ENCODE assay signal across 16 cellular contexts in the genomic region with DNA sequence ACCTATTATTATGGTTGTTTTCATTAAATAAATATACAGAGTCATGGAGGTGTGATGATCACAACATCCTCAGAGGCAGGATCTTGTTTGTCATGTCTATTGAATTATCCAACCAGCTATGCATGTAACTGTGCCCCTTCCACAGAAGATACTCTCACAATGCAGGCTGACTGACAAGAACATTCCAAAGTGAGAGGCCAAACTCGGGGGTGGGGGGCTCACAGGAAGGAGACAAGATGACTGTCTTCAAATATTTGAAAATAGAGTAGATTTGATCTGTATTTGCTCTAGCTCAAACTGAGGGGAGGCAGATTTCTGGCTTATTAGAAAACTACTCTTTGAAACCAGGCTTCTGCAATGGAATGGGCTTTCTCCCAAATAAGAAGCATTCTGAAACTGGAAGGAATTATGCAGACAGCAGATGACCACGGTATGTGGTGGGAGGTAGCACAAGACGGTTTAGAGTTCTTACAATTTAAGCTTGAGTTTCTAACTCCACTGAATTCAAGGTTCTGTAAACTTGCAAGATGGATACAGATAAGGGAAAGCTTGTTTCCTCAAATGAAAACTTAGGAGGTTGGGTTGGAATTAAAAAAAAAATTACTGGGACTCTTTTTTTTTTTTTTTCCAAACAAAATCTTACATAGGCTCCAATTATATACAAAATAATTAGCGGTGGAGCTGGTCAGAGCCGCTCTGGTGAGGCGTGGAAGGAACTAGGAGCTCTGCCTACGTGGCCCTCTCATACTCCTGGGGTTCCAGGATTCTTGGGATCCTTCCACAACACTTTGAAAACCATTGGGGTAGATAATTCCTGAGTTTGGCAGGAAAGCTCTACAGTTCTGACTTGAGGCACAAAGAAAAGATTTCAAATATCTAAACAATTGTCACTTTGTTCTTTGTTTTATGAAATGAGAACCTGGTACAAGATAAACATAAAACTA.
DNase-seq lines count a peak whose midpoint lies in the region; TF ChIP-seq lines count a peak whose summit lies in the region.
"Had no signal": no experiment of that assay in that cellular context is flagged by ENCODE, and none has a peak within 500 bp of the region (broad histone marks: within the 10 kb centered on the region; RNA-seq: fewer than 3 reads in every experiment).

No MANE protein-coding gene starts in this region.

- WGBS in esophagus squamous epithelium, 2 donors: 68% methylated on average over 7 of the region's 7 CpGs

- peak overlapping the region in 2 of 4 donors; percentile 39 to 64 for H3K27ac ChIP-seq in esophagus squamous epithelium
- H3K27ac ChIP-seq: KMS-11, lower lobe of right lung, SJCRH30 had no signal

- H3K9me3 ChIP-seq in esophagus squamous epithelium: peaks cover 0 to 4% (median 0%) of the 10 kb centered on the region in 3 donors
- H3K9me3 ChIP-seq: lower lobe of right lung, SJCRH30 had no signal

- intact Hi-C loops in esophagus squamous epithelium (cut with DNase I): no loop called here

- peaks cover 6 to 45% (median 18%) of the 10 kb centered on the region in 3 donors for H3K4me1 ChIP-seq in esophagus squamous epithelium
- H3K4me1 ChIP-seq: SJCRH30 had no signal

- DNase-seq in AG08395 (ENCODE audit: low spot score) (peak; percentile 49), NCI-H226 (peak; percentile 44), dedifferentiated amniotic fluid mesenchymal stem cell (ENCODE audit: extremely low spot score) (peak; percentile 59), myocyte (ENCODE audit: low read depth) (peak; percentile 19), KBM-7 (no peak), GOT3 (lab: John Stamatoyannopoulos, UW) (no peak), esophagus squamous epithelium (lab: John Stamatoyannopoulos, UW) (no peak)
- DNase-seq in activated CD4-positive, alpha-beta T cell treated with anti-CD3 and anti-CD28 coated beads for 1 hour: no peak
- DNase-seq: activated CD4-positive, alpha-beta T cell treated with anti-CD3 and anti-CD28 coated beads, Interleukin-2, amount 10 ng/mL, durations not matched to agents 24 days and 14 days; activated naive CD4-positive, alpha-beta T cell treated with anti-CD3 and anti-CD28 coated beads, Interleukin-2, amount 10 ng/mL, durations not matched to agents 7 days and 5 days; effector memory CD4-positive, alpha-beta T cell; lower lobe of right lung; natural killer cell; NCI-H2227 treated with DMSO at 0.1 percent for 48 hours; SJCRH30 had no signal

- TF ChIP-seq POLR2A in esophagus squamous epithelium (IDR thresholded peaks at IDR 0.05): no peak

- no peak for TF ChIP-seq CTCF in esophagus squamous epithelium (IDR thresholded peaks at IDR 0.05)

- in situ Hi-C loops in KBM-7 (cut with MboI; ENCODE audit: low pct_unique_long_range_greater_than_20kb, low sequenced_read_pairs): no loop called here

- no peak overlapping the region for H3K4me3 ChIP-seq in esophagus squamous epithelium
- H3K4me3 ChIP-seq: lower lobe of right lung, SJCRH30 had no signal

- no peaks in the 10 kb centered on the region for H3K27me3 ChIP-seq in esophagus squamous epithelium

- peaks cover 0 to 35% (median 0%) of the 10 kb centered on the region in 3 donors for H3K36me3 ChIP-seq in esophagus squamous epithelium
- H3K36me3 ChIP-seq: lower lobe of right lung, SJCRH30 had no signal

Comparison
In these comparisons a context has a peak if more than half of its experiments do, and no peak if none do; other contexts are left out.
1. DNase-seq: peak in AG08395 (single experiment), NCI-H226 (single experiment), dedifferentiated amniotic fluid mesenchymal stem cell (single experiment) and myocyte (single experiment); none in KBM-7 (single experiment), GOT3 (single experiment), esophagus squamous epithelium (single experiment) and activated CD4-positive, alpha-beta T cell treated with anti-CD3 and anti-CD28 coated beads for 1 hour (single experiment).